Comparison of ENCODE assay signal across 8 cellular contexts in the genomic region with DNA sequence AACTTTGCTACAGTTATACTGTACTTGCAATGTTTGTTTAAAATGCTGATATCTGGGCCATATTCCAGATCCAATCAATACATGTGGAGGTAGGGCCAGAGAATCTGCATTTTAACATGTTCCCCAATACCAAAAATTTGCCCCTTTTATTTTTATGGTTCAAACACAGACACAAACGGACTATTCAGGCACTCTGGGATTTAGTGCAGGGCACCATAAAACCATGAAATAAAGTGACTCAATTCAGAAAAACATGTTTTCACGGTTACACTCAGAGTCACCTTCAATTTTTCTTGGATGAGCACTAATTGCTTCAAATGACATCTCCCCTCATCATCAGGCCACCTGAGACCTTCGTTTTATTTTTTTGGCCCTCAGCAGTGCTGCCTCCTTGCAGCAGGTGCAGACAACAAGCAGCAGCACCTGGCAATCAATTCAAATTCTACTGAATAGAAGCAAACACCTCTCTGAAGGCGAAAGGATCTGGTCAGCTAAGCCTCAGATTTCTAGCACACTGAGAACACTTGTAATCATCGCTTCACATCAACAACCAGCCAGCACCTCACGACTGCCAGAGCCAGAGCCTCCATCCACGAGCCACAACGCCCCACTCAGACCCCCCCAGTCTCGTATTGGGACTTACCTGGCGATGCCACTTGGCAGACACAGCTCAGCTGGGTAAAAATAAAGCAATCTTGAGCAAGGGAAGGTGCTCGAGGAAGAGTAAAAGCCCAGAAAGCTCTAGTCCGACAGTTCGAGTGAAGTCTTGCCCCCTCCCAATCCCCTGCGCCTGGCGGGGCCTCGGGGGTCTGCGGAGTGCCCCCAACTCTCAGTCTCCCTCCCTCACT. TPM values are rescaled to one million over a fixed set of nuclear protein-coding genes. Genes with fewer than 3 reads are reported as not detected.
DNase-seq lines count a peak whose midpoint lies in the region; ATAC-seq and TF ChIP-seq lines count a peak whose summit lies in the region.

No MANE protein-coding gene starts in this region.

- H2BK5ac ChIP-seq in neuronal stem cell (ENCODE audit: low read length): no peak overlapping the region

- H2BK12ac ChIP-seq in neuronal stem cell (ENCODE audit: low read length): no peak overlapping the region

- no peak overlapping the region for H3K27ac ChIP-seq in neuronal stem cell (replicated peaks; ENCODE audit: low read length)

- H3K27ac Mint-ChIP-seq in activated CD8-positive, alpha-beta T cell treated with anti-CD3 and anti-CD28 coated beads, Interleukin-2, amount 10 ng/mL, durations not matched to agents 7 days and 5 days: peak overlapping the region; percentile 71

- no peak overlapping the region for H2BK120ac ChIP-seq in neuronal stem cell (ENCODE audit: low read depth, low read length)

- no peak overlapping the region for H2AK5ac ChIP-seq in neuronal stem cell (ENCODE audit: low read depth, low read length)

- H3K18ac ChIP-seq in neuronal stem cell (ENCODE audit: low read length): peak overlapping the region; percentile 72

- no peaks in the 10 kb centered on the region for H3K36me3 ChIP-seq in neuronal stem cell (replicated peaks in 1 of 2; ENCODE audit: control insufficient read depth in 2 of 2, insufficient read depth in 2 of 2, low read length in 2 of 2)

- no peak for TF ChIP-seq POLR2A in erythroblast (IDR thresholded peaks at IDR 0.05; ENCODE audit: low read length)

- POLR2A ChIA-PET in activated CD8-positive, alpha-beta T cell treated with anti-CD3 and anti-CD28 coated beads, Interleukin-2, amount 10 ng/mL, durations not matched to agents 7 days and 5 days (lab: Charles Lee): interaction anchor here (0.9 kb wide), 1 partner anchor 13 kb away, joined by 4 read pairs; no protein-coding TSS in a partner anchor

- H3K14ac ChIP-seq in neuronal stem cell (ENCODE audit: low read length): no peak overlapping the region

- H3K79me1 ChIP-seq in neuronal stem cell (ENCODE audit: low read depth, low read length): no peaks in the 10 kb centered on the region

- H3K4ac ChIP-seq in neuronal stem cell (ENCODE audit: low read length): no peak overlapping the region

- peak overlapping the region; percentile 87 for H3K4me3 Mint-ChIP-seq in activated CD8-positive, alpha-beta T cell treated with anti-CD3 and anti-CD28 coated beads, Interleukin-2, amount 10 ng/mL, durations not matched to agents 7 days and 5 days

- peak overlapping the region; percentile 87 for H3K4me3 ChIP-seq in GM12865 (ENCODE audit: low read depth, low read length)
- H3K4me3 ChIP-seq in neuronal stem cell (ENCODE audit: low read length in 2 of 2): peak overlapping the region; percentile 68 to 96

- peaks cover 5 to 33% (median 14%) of the 10 kb centered on the region in 3 experiments for H3K27me3 ChIP-seq in neuronal stem cell (ENCODE audit: control insufficient read depth in 3 of 3, insufficient read depth in 3 of 3, low read depth in 1 of 3, low read length in 3 of 3)

- H3K9ac ChIP-seq in neuronal stem cell (ENCODE audit: low read depth, low read length, poor library complexity): no peak overlapping the region

- peaks cover 41% of the 10 kb centered on the region for H3K4me1 Mint-ChIP-seq in activated CD8-positive, alpha-beta T cell treated with anti-CD3 and anti-CD28 coated beads, Interleukin-2, amount 10 ng/mL, durations not matched to agents 7 days and 5 days (ENCODE audit: low read depth)

- no peak for ATAC-seq in activated CD8-positive, alpha-beta T cell treated with anti-CD3 and anti-CD28 coated beads, Interleukin-2, amount 10 ng/mL, durations not matched to agents 7 days and 5 days
- no peak for ATAC-seq in GM18498 (IDR thresholded peaks at IDR 0.05; ENCODE audit: unreplicated experiment)

- peak overlapping the region; percentile 98 for H2AFZ ChIP-seq in neuronal stem cell (ENCODE audit: low read length)

- CTCF ChIA-PET in activated CD8-positive, alpha-beta T cell treated with anti-CD3 and anti-CD28 coated beads, Interleukin-2, amount 10 ng/mL, durations not matched to agents 7 days and 5 days (lab: Charles Lee): interaction anchor here (1.1 kb wide), 1 partner anchor 137 kb away, joined by 3 read pairs; no protein-coding TSS in a partner anchor

- no CpG with 5 or more reads among the region's 17 CpGs for WGBS in neuronal stem cell (ENCODE audit: extremely low coverage in 2 of 2, insufficient read length in 2 of 2, insufficient replicate concordance in 1 of 2), 2 donors

- DNase-seq in GM12865 (ENCODE audit: low read depth): peak; percentile 48
- peak; percentile 59 for DNase-seq in NCI-H2029 (lab: John Stamatoyannopoulos, UW)
- DNase-seq in activated CD8-positive, alpha-beta T cell treated with anti-CD3 and anti-CD28 coated beads, Interleukin-2, amount 10 ng/mL, durations not matched to agents 7 days and 5 days: peak; percentile 42
- peak; percentile 45 to 51 for DNase-seq in erythroblast (lab: John Stamatoyannopoulos, UW)
- DNase-seq in neuronal stem cell (ENCODE audit: low spot score): peak; percentile 8
- no peak for DNase-seq in HT-29 (ENCODE audit: low spot score)
- DNase-seq in DMS153 treated with DMSO at 0.1 percent for 48 hours (lab: John Stamatoyannopoulos, UW; ENCODE audit: unreplicated experiment): no peak

- TF ChIP-seq CTCF in GM12865 (IDR thresholded peaks at IDR 0.05; ENCODE audit: insufficient read depth, low read depth, low read length, missing control alignments): no peak

- H4K91ac ChIP-seq in neuronal stem cell (ENCODE audit: low read depth, low read length, poor library complexity): no peak overlapping the region

- no peak overlapping the region for H2BK15ac ChIP-seq in neuronal stem cell (ENCODE audit: low read length)

- peaks cover 8% of the 10 kb centered on the region for H3K9me3 Mint-ChIP-seq in activated CD8-positive, alpha-beta T cell treated with anti-CD3 and anti-CD28 coated beads, Interleukin-2, amount 10 ng/mL, durations not matched to agents 7 days and 5 days (ENCODE audit: insufficient read depth)

- H3K4me2 ChIP-seq in neuronal stem cell (ENCODE audit: insufficient read depth, low read length, poor library complexity, severe bottlenecking): peak overlapping the region; percentile 87

- H3K36me3 Mint-ChIP-seq in activated CD8-positive, alpha-beta T cell treated with anti-CD3 and anti-CD28 coated beads, Interleukin-2, amount 10 ng/mL, durations not matched to agents 7 days and 5 days (ENCODE audit: low read depth): no peaks in the 10 kb centered on the region

- peaks cover 4 to 10% of the 10 kb centered on the region in 2 donors for H3K4me1 ChIP-seq in neuronal stem cell (ENCODE audit: control insufficient read depth in 2 of 2, insufficient read depth in 1 of 2, low read depth in 1 of 2, low read length in 2 of 2)

- no peak overlapping the region for H4K8ac ChIP-seq in neuronal stem cell (ENCODE audit: low read depth, low read length)

- H3K9me3 ChIP-seq in neuronal stem cell (replicated peaks in 1 of 2; ENCODE audit: control insufficient read depth in 2 of 2, insufficient read depth in 1 of 2, low read depth in 1 of 2, low read length in 2 of 2): no peaks in the 10 kb centered on the region

- peaks cover 3% of the 10 kb centered on the region for H3K27me3 Mint-ChIP-seq in activated CD8-positive, alpha-beta T cell treated with anti-CD3 and anti-CD28 coated beads, Interleukin-2, amount 10 ng/mL, durations not matched to agents 7 days and 5 days (ENCODE audit: low read depth)

- peak overlapping the region; percentile 85 for H3K23ac ChIP-seq in neuronal stem cell (ENCODE audit: low read depth, low read length, poor library complexity)

RNA-seq across cellular contexts. Expression of a gene that starts 1.1 kb away (rescaled TPM):
- 1 to 10 TPM; 1.3 to 1.6 TPM for total RNA-seq in activated CD8-positive, alpha-beta T cell treated with anti-CD3 and anti-CD28 coated beads, Interleukin-2, amount 10 ng/mL, durations not matched to agents 7 days and 5 days
- 1.2 TPM for polyA plus RNA-seq in neuronal stem cell (2013, experiment 1 of 2)
- 1.3 TPM for polyA plus RNA-seq in neuronal stem cell (2013, experiment 2 of 2)
- not detected in 2 replicates for total RNA-seq in HT-29 (2014; rRNA removed; shearing (Covaris generic))

Comparison
In these comparisons a context has a peak if more than half of its experiments do, and no peak if none do; other contexts are left out.
1. DNase-seq: peak in GM12865 (single experiment), NCI-H2029 (single experiment), activated CD8-positive, alpha-beta T cell treated with anti-CD3 and anti-CD28 coated beads, Interleukin-2, amount 10 ng/mL, durations not matched to agents 7 days and 5 days (single experiment), erythroblast (2 of 2) and neuronal stem cell (single experiment); none in HT-29 (single experiment) and DMS153 treated with DMSO at 0.1 percent for 48 hours (single experiment).